Comparison of ENCODE assay signal across 10 cellular contexts in genomic region chr5:106680330-106680729, GRCh38.
DNase-seq lines count a peak whose midpoint lies in the region; ATAC-seq and TF ChIP-seq lines count a peak whose summit lies in the region.
"Had no signal": no experiment of that assay in that cellular context is flagged by ENCODE, and none has a peak within 500 bp of the region (broad histone marks: within the 10 kb centered on the region; RNA-seq: fewer than 3 reads in every experiment).

No MANE protein-coding gene starts in this region.

- peak overlapping the region; percentile 100 for H2AFZ ChIP-seq in ACC112 (ENCODE audit: low read length, unreplicated experiment)

- peak; percentile 83 for ATAC-seq in GM19467 (IDR thresholded peaks at IDR 0.05; ENCODE audit: unreplicated experiment)
- peak; percentile 57 for ATAC-seq in HG03469 (IDR thresholded peaks at IDR 0.05; ENCODE audit: unreplicated experiment)
- no peak for ATAC-seq in GM19397 (IDR thresholded peaks at IDR 0.05; ENCODE audit: unreplicated experiment)
- no peak for ATAC-seq in HG02571 (IDR thresholded peaks at IDR 0.05; ENCODE audit: unreplicated experiment)

- H3K27ac ChIP-seq in ACC112 (ENCODE audit: low read depth, low read length): peak overlapping the region; percentile 53; the same call in 1 of the 2 replicates
- H3K27ac ChIP-seq in esophagus muscularis mucosa (replicated peaks in 1 of 4): no peak overlapping the region

- no peaks in the 10 kb centered on the region for H3K4me1 ChIP-seq in ACC112 (ENCODE audit: control insufficient read depth, insufficient read depth, low read length, unreplicated experiment)
- H3K4me1 ChIP-seq in esophagus muscularis mucosa: peaks cover 0 to 6% (median 0%) of the 10 kb centered on the region in 4 donors

- TF ChIP-seq CTCF in esophagus muscularis mucosa (IDR thresholded peaks at IDR 0.05): no peak

- no peak for TF ChIP-seq POLR2A in esophagus muscularis mucosa (IDR thresholded peaks at IDR 0.05; ENCODE audit: low read depth)

- H3K9me3 ChIP-seq in esophagus muscularis mucosa: no peaks in the 10 kb centered on the region

- no peak for TF ChIP-seq EP300 in esophagus muscularis mucosa (IDR thresholded peaks at IDR 0.05)

- no peaks in the 10 kb centered on the region for H3K79me2 ChIP-seq in ACC112 (ENCODE audit: control insufficient read depth, insufficient read depth, low read length, unreplicated experiment)

- DNase-seq in esophagus muscularis mucosa (ENCODE audit: extremely low spot score): no peak
- DNase-seq in NCI-H345 treated with DMSO at 0.1 percent for 48 hours (lab: John Stamatoyannopoulos, UW; ENCODE audit: unreplicated experiment): no peak
- no peak for DNase-seq in stimulated activated naive CD4-positive, alpha-beta T cell (lab: John Stamatoyannopoulos, UW)
- DNase-seq: cerebellar nuclear complex, NCI-H2171 treated with DMSO at 0.1 percent for 48 hours had no signal

- WGBS in esophagus muscularis mucosa: 19% methylated on average over 1 of the region's 1 CpG

- intact Hi-C loops in esophagus muscularis mucosa (cut with DNase I): no loop called here

- peak overlapping the region; percentile 79 for H3K4me3 ChIP-seq in ACC112 (ENCODE audit: low read depth, low read length)
- H3K4me3 ChIP-seq in esophagus muscularis mucosa: peak overlapping the region in 3 of 4 donors; percentile 13 to 37 (median 24)

- H3K36me3 ChIP-seq in ACC112 (ENCODE audit: insufficient read depth, low read length) (no peaks in the 10 kb centered on the region), esophagus muscularis mucosa (no peaks in the 10 kb centered on the region)

- H3K27me3 ChIP-seq in ACC112 (ENCODE audit: insufficient read depth, low read length): no peaks in the 10 kb centered on the region
- no peaks in the 10 kb centered on the region for H3K27me3 ChIP-seq in esophagus muscularis mucosa

Comparison
In these comparisons a context has a peak if more than half of its experiments do, and no peak if none do; other contexts are left out.
1. ATAC-seq: peak in GM19467 (single experiment) and HG03469 (single experiment); none in GM19397 (single experiment) and HG02571 (single experiment).